17 cellular contexts compared by ENCODE assay signal in genomic region chr1:117675907-117676430, GRCh38.
DNase-seq lines count a peak whose midpoint lies in the region; ATAC-seq and TF ChIP-seq lines count a peak whose summit lies in the region.
"Had no signal": no experiment of that assay in that cellular context is flagged by ENCODE, and none has a peak within 500 bp of the region (broad histone marks: within the 10 kb centered on the region; RNA-seq: fewer than 3 reads in every experiment).

No MANE protein-coding gene starts in this region.

- peaks cover 82 to 85% of the 10 kb centered on the region in 2 donors for H3K4me1 ChIP-seq in gastrocnemius medialis
- H3K4me1 ChIP-seq in HAP-1 = no peaks in the 10 kb centered on the region
- H3K4me1 ChIP-seq: SJCRH30 had no signal

- peak overlapping the region; percentile 84 to 95 (median 94) for H3K27ac ChIP-seq in gastrocnemius medialis
- H3K27ac ChIP-seq: 22Rv1, HL-60, SJCRH30 had no signal

- intact Hi-C loops in Right ventricle myocardium inferior (cut with DNase I) = no loop called here
- intact Hi-C loops in cardiac septum (cut with DNase I) = loop anchor here (10.0 kb wide), 1 partner anchor 79 kb away; no protein-coding TSS in a partner anchor
- intact Hi-C loops in left ventricle myocardium superior (cut with micrococcal nuclease) = no loop called here
- intact Hi-C loops in gastrocnemius medialis (cut with DNase I; ENCODE audit: low total_unique reads) = loop anchor here (2.0 to 5.0 kb wide), 2 partner anchors 77 to 309 kb away; partner anchors contain the start of gene MAN1A2

- TF ChIP-seq POLR2A in gastrocnemius medialis (IDR thresholded peaks at IDR 0.05) = peak in 1 of 2 donors; percentile 67

- no peak for DNase-seq in Right ventricle myocardium inferior (ENCODE audit: missing footprints)
- no peak for DNase-seq in cardiac septum (ENCODE audit: low spot score)
- DNase-seq in left ventricle myocardium superior = no peak
- peak; percentile 73 to 78 for DNase-seq in gastrocnemius medialis
- no peak for DNase-seq in stimulated activated CD4-positive, alpha-beta T cell treated with anti-CD3 and anti-CD28 coated beads, Interleukin-1b, Interleukin-23, amount 100 ng/mL, for 48 hours
- no peak for DNase-seq in NCI-H526 treated with DMSO at 0.1 percent for 48 hours (lab: John Stamatoyannopoulos, UW)
- DNase-seq in HAP-1 (ENCODE audit: low spot score in 2 of 2) = no peak
- DNase-seq in superior temporal gyrus (ENCODE audit: extremely low spot score) = no peak
- DNase-seq: CD4-positive, alpha-beta T cell; DMS79; NCI-H187; NCI-H345; NCI-H526; NK-92 treated with Interleukin-12 subunit alpha and Interleukin-12 subunit beta, amount 100 ng/mL, for 24 hours; SJCRH30 had no signal

- H3K27me3 ChIP-seq in gastrocnemius medialis (no peaks in the 10 kb centered on the region), HAP-1 (ENCODE audit: low read depth) (no peaks in the 10 kb centered on the region)
- H3K27me3 ChIP-seq: SJCRH30 had no signal

- ATAC-seq in Right ventricle myocardium inferior (peak; percentile 69), left ventricle myocardium superior (peak; percentile 69), gastrocnemius medialis (peak; percentile 83 to 88)

- no peaks in the 10 kb centered on the region for H3K9me3 ChIP-seq in gastrocnemius medialis
- no peaks in the 10 kb centered on the region for H3K9me3 ChIP-seq in HAP-1
- H3K9me3 ChIP-seq: SJCRH30 had no signal

- no peak overlapping the region for H3K4me3 ChIP-seq in gastrocnemius medialis
- H3K4me3 ChIP-seq in HAP-1 = no peak overlapping the region
- H3K4me3 ChIP-seq: SJCRH30 had no signal

- in situ Hi-C loops in gastrocnemius medialis (cut with MboI; ENCODE audit: low sequenced_read_pairs in 4 of 4) (loop anchor here in 1 of 4 donors (5.0 kb wide), 1 partner anchor 69 kb away; the partner anchor contains the start of gene TENT5C), HAP-1 (cut with MboI; ENCODE audit: low sequenced_read_pairs) (no loop called here)

- no peak for TF ChIP-seq CTCF in gastrocnemius medialis (IDR thresholded peaks at IDR 0.05 in 4 of 5, conservative IDR thresholded peaks at IDR 0.05 in 1 of 5)

- H3K36me3 ChIP-seq in gastrocnemius medialis (no peaks in the 10 kb centered on the region), HAP-1 (replicated peaks) (no peaks in the 10 kb centered on the region)
- H3K36me3 ChIP-seq: SJCRH30 had no signal

Comparison
In these comparisons a context has a peak if more than half of its experiments do, and no peak if none do; other contexts are left out.
1. intact Hi-C loops: an anchor here in cardiac septum (10.0 kb wide) and gastrocnemius medialis (2.0 to 5.0 kb wide); none called in Right ventricle myocardium inferior and left ventricle myocardium superior.
2. DNase-seq: peak in gastrocnemius medialis (2 of 2); none in Right ventricle myocardium inferior (single experiment), cardiac septum (single experiment), left ventricle myocardium superior (single experiment), stimulated activated CD4-positive, alpha-beta T cell treated with anti-CD3 and anti-CD28 coated beads, Interleukin-1b, Interleukin-23, amount 100 ng/mL, for 48 hours (single experiment), NCI-H526 treated with DMSO at 0.1 percent for 48 hours (single experiment), HAP-1 (0 of 2) and superior temporal gyrus (single experiment).
3. Peak in every context shown above with its lines, with median percentiles within 50 percentile points of each other: ATAC-seq.